In the genomic region with DNA sequence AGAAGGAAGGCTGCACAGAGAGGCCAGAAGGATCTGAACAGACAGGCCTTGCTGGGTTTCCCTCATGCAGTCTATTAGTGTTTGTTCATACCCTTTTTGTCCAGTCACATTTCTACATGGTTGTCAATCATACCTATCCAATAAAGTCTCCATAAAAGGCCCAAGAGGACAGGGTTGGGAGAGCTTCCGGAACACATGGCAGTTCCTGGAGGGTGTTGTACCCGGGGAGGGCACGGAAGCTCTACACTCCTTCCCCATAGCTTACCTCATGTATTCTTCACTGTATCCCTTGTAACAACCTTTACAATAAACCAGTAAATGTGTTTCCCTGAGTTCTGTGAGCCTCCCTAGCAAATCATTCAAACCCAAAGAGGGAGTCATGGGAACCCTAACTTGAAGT, we compare ENCODE assay signal across 28 cellular contexts. TPM values are rescaled to one million over a fixed set of nuclear protein-coding genes. Genes with fewer than 3 reads are reported as not detected.
DNase-seq lines count a peak whose midpoint lies in the region; ATAC-seq and TF ChIP-seq lines count a peak whose summit lies in the region.
"Had no signal": no experiment of that assay in that cellular context is flagged by ENCODE, and none has a peak within 500 bp of the region (broad histone marks: within the 10 kb centered on the region; RNA-seq: fewer than 3 reads in every experiment).

No MANE protein-coding gene starts in this region.

- 94 to 96% (median 95%) methylated on average over 3 of the region's 3 CpGs for WGBS in ovary, 3 donors
- 95 to 100% methylated on average over 1 to 3 of the region's 3 CpGs for WGBS in endodermal cell (ENCODE audit: insufficient coverage in 1 of 2, insufficient read length in 1 of 2), 2 experiments

- no peak for TF ChIP-seq EP300 in ovary (IDR thresholded peaks at IDR 0.05)

- TF ChIP-seq CTCF in colonic mucosa (IDR thresholded peaks at IDR 0.05): no peak
- TF ChIP-seq CTCF in ovary (IDR thresholded peaks at IDR 0.05): no peak
- TF ChIP-seq CTCF in endodermal cell (conservative IDR thresholded peaks at IDR 0.05): no peak

- peaks cover 54% of the 10 kb centered on the region for H3K4me1 Mint-ChIP-seq in activated T-cell treated with anti-CD3 and anti-CD28 coated beads, Interleukin-2, amount 50 U/mL, for 72 hours (ENCODE audit: low read depth)
- H3K4me1 Mint-ChIP-seq in activated T-helper 17 cell treated with anti-CD3 and anti-CD28 coated beads, Interleukin-2, amount 50 U/mL, for 72 hours: peaks cover 22% of the 10 kb centered on the region
- peaks cover 61% of the 10 kb centered on the region for H3K4me1 Mint-ChIP-seq in stimulated activated memory B cell treated with anti-CD40 and anti-IgM and Interleukin-4, amounts not matched to agents 10 μg/mL and 1 μg/mL and 100 μg/mL, for 72 hours
- no peaks in the 10 kb centered on the region for H3K4me1 Mint-ChIP-seq in endodermal cell

- intact Hi-C loops in colonic mucosa (cut with DNase I): no loop called here
- intact Hi-C loops in ovary (cut with DNase I): no loop called here

- peaks cover 3 to 19% of the 10 kb centered on the region in 2 donors for H3K36me3 Mint-ChIP-seq in activated T-cell treated with anti-CD3 and anti-CD28 coated beads, Interleukin-2, amount 50 U/mL, for 72 hours (ENCODE audit: insufficient read depth in 2 of 2)
- H3K36me3 Mint-ChIP-seq in activated T-helper 17 cell treated with anti-CD3 and anti-CD28 coated beads, Interleukin-2, amount 50 U/mL, for 72 hours (ENCODE audit: low read depth): peaks cover 55% of the 10 kb centered on the region
- peaks cover 45% of the 10 kb centered on the region for H3K36me3 Mint-ChIP-seq in stimulated activated memory B cell treated with anti-CD40 and anti-IgM and Interleukin-4, amounts not matched to agents 10 μg/mL and 1 μg/mL and 100 μg/mL, for 72 hours
- no peaks in the 10 kb centered on the region for H3K36me3 Mint-ChIP-seq in endodermal cell (ENCODE audit: low read depth)

- H3K9me3 ChIP-seq in colonic mucosa (no peaks in the 10 kb centered on the region), ovary (no peaks in the 10 kb centered on the region), endodermal cell (ENCODE audit: control insufficient read depth, low read length) (no peaks in the 10 kb centered on the region)
- H3K9me3 ChIP-seq: A549; BLaER1 treated with 17β-estradiol and CSF1 and Interleukin-3, amounts not matched to agents 10 nM and 100 nM; SJSA1 had no signal

- no peaks in the 10 kb centered on the region for H3K27me3 Mint-ChIP-seq in activated T-cell treated with anti-CD3 and anti-CD28 coated beads, Interleukin-2, amount 50 U/mL, for 72 hours (ENCODE audit: low read depth)
- H3K27me3 Mint-ChIP-seq in activated T-helper 17 cell treated with anti-CD3 and anti-CD28 coated beads, Interleukin-2, amount 50 U/mL, for 72 hours: no peaks in the 10 kb centered on the region
- no peaks in the 10 kb centered on the region for H3K27me3 Mint-ChIP-seq in stimulated activated memory B cell treated with anti-CD40 and anti-IgM and Interleukin-4, amounts not matched to agents 10 μg/mL and 1 μg/mL and 100 μg/mL, for 72 hours
- peaks cover 1% of the 10 kb centered on the region for H3K27me3 Mint-ChIP-seq in endodermal cell (ENCODE audit: insufficient read depth)
- H3K27me3 Mint-ChIP-seq: CD4-positive, alpha-beta T cell had no signal

- H3K27ac ChIP-seq in colonic mucosa (peak overlapping the region; percentile 32), ovary (no peak overlapping the region), endodermal cell (ENCODE audit: low read depth, low read length) (no peak overlapping the region)
- H3K27ac ChIP-seq: A549; BLaER1 treated with 17β-estradiol and CSF1 and Interleukin-3, amounts not matched to agents 10 nM and 100 nM; SJSA1 had no signal

- TF ChIP-seq POLR2A in ovary (IDR thresholded peaks at IDR 0.05): no peak

- no peaks in the 10 kb centered on the region for H3K27me3 ChIP-seq in colonic mucosa
- no peaks in the 10 kb centered on the region for H3K27me3 ChIP-seq in ovary
- no peaks in the 10 kb centered on the region for H3K27me3 ChIP-seq in endodermal cell (ENCODE audit: control insufficient read depth, insufficient read depth, low read length, poor library complexity, severe bottlenecking)
- H3K27me3 ChIP-seq: BLaER1 treated with 17β-estradiol and CSF1 and Interleukin-3, amounts not matched to agents 10 nM and 100 nM; SJSA1 had no signal

- no peak overlapping the region for H3K4me3 Mint-ChIP-seq in activated T-cell treated with anti-CD3 and anti-CD28 coated beads, Interleukin-2, amount 50 U/mL, for 72 hours
- H3K4me3 Mint-ChIP-seq in activated T-helper 17 cell treated with anti-CD3 and anti-CD28 coated beads, Interleukin-2, amount 50 U/mL, for 72 hours: peak overlapping the region; percentile 36
- no peak overlapping the region for H3K4me3 Mint-ChIP-seq in stimulated activated memory B cell treated with anti-CD40 and anti-IgM and Interleukin-4, amounts not matched to agents 10 μg/mL and 1 μg/mL and 100 μg/mL, for 72 hours
- no peak overlapping the region for H3K4me3 Mint-ChIP-seq in endodermal cell
- H3K4me3 Mint-ChIP-seq: CD4-positive, alpha-beta T cell had no signal

- peak overlapping the region; percentile 79 for H3K27ac Mint-ChIP-seq in activated T-cell treated with anti-CD3 and anti-CD28 coated beads, Interleukin-2, amount 50 U/mL, for 72 hours
- peak overlapping the region; percentile 82 for H3K27ac Mint-ChIP-seq in activated T-helper 17 cell treated with anti-CD3 and anti-CD28 coated beads, Interleukin-2, amount 50 U/mL, for 72 hours
- peak overlapping the region; percentile 93 for H3K27ac Mint-ChIP-seq in stimulated activated memory B cell treated with anti-CD40 and anti-IgM and Interleukin-4, amounts not matched to agents 10 μg/mL and 1 μg/mL and 100 μg/mL, for 72 hours
- H3K27ac Mint-ChIP-seq in endodermal cell: no peak overlapping the region
- H3K27ac Mint-ChIP-seq: CD4-positive, alpha-beta T cell had no signal

- H3K4me3 ChIP-seq in colonic mucosa (no peak overlapping the region), ovary (no peak overlapping the region), endodermal cell (ENCODE audit: low read length) (no peak overlapping the region)
- H3K4me3 ChIP-seq: A549; BLaER1 treated with 17β-estradiol and CSF1 and Interleukin-3, amounts not matched to agents 10 nM and 100 nM; SJSA1 had no signal

- H3K4me1 ChIP-seq in colonic mucosa: no peaks in the 10 kb centered on the region
- H3K4me1 ChIP-seq in ovary (ENCODE audit: insufficient read depth): no peaks in the 10 kb centered on the region
- H3K4me1 ChIP-seq in endodermal cell (ENCODE audit: control insufficient read depth, insufficient read depth, low read length): no peaks in the 10 kb centered on the region
- H3K4me1 ChIP-seq: A549 had no signal

- H3K36me3 ChIP-seq in colonic mucosa (no peaks in the 10 kb centered on the region), ovary (no peaks in the 10 kb centered on the region), endodermal cell (ENCODE audit: control insufficient read depth, insufficient read depth, low read length) (no peaks in the 10 kb centered on the region)
- H3K36me3 ChIP-seq: BLaER1 treated with 17β-estradiol and CSF1 and Interleukin-3, amounts not matched to agents 10 nM and 100 nM; SJSA1 had no signal

- H3K9ac ChIP-seq in colonic mucosa (ENCODE audit: low read depth in 2 of 2, low read length in 2 of 2): no peak overlapping the region
- no peak overlapping the region for H3K9ac ChIP-seq in endodermal cell (ENCODE audit: extremely low read depth, low read length, poor library complexity, severe bottlenecking)
- H3K9ac ChIP-seq: BLaER1 treated with 17β-estradiol and CSF1 and Interleukin-3, amounts not matched to agents 10 nM and 100 nM had no signal

- DNase-seq in activated T-cell treated with anti-CD3 and anti-CD28 coated beads, Interleukin-2, amount 50 U/mL, for 72 hours: no peak
- DNase-seq in activated T-cell treated with anti-CD3 and anti-CD28 coated beads for 4 hours (no peak), colonic mucosa (peak; percentile 47), ovary (no peak), endodermal cell (no peak)
- DNase-seq: AML-193; CD4-positive, alpha-beta T cell; COR-L47; DMS53; GOT3; HCEC 1CT; IMR-90; KG1; MM.1S; NCI-H1694; NCI-H2029 treated with DMSO at 0.1 percent for 48 hours; NCI-H446 treated with DMSO at 0.1 percent for 48 hours; NCI-H526; NCI-H82; NK-92 treated with Interleukin-12 subunit alpha and Interleukin-12 subunit beta, amount 100 ng/mL, for 24 hours; Right ventricle myocardium superior; RPMI8226 had no signal

- H3K9me3 Mint-ChIP-seq in activated T-cell treated with anti-CD3 and anti-CD28 coated beads, Interleukin-2, amount 50 U/mL, for 72 hours: no peaks in the 10 kb centered on the region
- no peaks in the 10 kb centered on the region for H3K9me3 Mint-ChIP-seq in activated T-helper 17 cell treated with anti-CD3 and anti-CD28 coated beads, Interleukin-2, amount 50 U/mL, for 72 hours
- no peaks in the 10 kb centered on the region for H3K9me3 Mint-ChIP-seq in stimulated activated memory B cell treated with anti-CD40 and anti-IgM and Interleukin-4, amounts not matched to agents 10 μg/mL and 1 μg/mL and 100 μg/mL, for 72 hours
- peaks cover 4% of the 10 kb centered on the region for H3K9me3 Mint-ChIP-seq in endodermal cell
- H3K9me3 Mint-ChIP-seq: CD4-positive, alpha-beta T cell had no signal

- ATAC-seq in activated T-cell treated with anti-CD3 and anti-CD28 coated beads, Interleukin-2, amount 50 U/mL, for 72 hours (replicated peaks in 1 of 2): no peak
- ATAC-seq in activated T-helper 17 cell treated with anti-CD3 and anti-CD28 coated beads, Interleukin-2, amount 50 U/mL, for 72 hours (replicated peaks): no peak
- ATAC-seq in stimulated activated memory B cell treated with anti-CD40 and anti-IgM and Interleukin-4, amounts not matched to agents 10 μg/mL and 1 μg/mL and 100 μg/mL, for 72 hours: no peak
- no peak for ATAC-seq in GM19395 (IDR thresholded peaks at IDR 0.05; ENCODE audit: unreplicated experiment)
- ATAC-seq: A549 had no signal

RNA-seq across cellular contexts. Expression of gene MCOLN2, which starts 28.0 kb away (rescaled TPM):
- 10 to 100 TPM; 57.6 to 76.3 TPM for total RNA-seq in activated T-cell treated with anti-CD3 and anti-CD28 coated beads, Interleukin-2, amount 50 U/mL, for 72 hours
- total RNA-seq in activated T-helper 17 cell treated with anti-CD3 and anti-CD28 coated beads, Interleukin-2, amount 50 U/mL, for 72 hours: 10 to 100 TPM; 25.6 to 43.8 TPM
- total RNA-seq in colonic mucosa (10 to 100 TPM; 15.4 to 21.6 TPM), ovary (1 to 10 TPM in 3 of 7 donors, under 1 TPM in 4; 0.15 to 3.3 (median 0.60) TPM), endodermal cell (under 1 TPM; 0.20 to 0.29 TPM)
- 1 to 10 TPM in 1 of 2 donors, under 1 TPM in 1; 0.21 to 1.5 TPM for polyA plus RNA-seq in ovary
- polyA plus RNA-seq in endodermal cell (2013, experiment 1 of 2): 0.46 TPM
- not detected for polyA plus RNA-seq in endodermal cell (2013, experiment 2 of 2)
